Comparison of ENCODE assay signal across 14 cellular contexts in the genomic region with DNA sequence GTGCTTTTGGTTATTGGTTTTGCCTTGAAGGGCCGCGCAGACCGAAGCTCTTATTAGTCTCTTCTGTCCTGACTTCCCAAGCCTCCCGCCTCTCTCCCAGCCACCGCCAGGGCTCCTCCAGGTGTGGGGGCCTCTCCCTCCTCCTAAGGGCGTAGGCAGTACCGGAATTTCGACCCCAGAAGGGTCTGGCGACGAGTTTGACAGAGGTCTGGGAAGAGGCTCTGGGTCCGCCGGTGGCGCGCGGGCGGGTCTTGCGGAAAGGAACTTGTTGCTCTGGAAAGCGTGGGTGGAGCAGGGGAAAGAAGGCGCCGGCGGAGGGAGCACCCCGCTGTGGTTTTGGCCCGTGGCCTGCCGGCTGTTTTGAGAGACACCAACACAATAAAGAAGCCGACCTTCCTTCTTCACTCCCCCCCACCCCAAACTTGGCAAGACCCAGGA. TPM values are rescaled to one million over a fixed set of nuclear protein-coding genes. Genes with fewer than 3 reads are reported as not detected.
A peak's percentile ranks its signal among the peaks of the same experiment; 100 is the strongest.
DNase-seq lines count a peak whose midpoint lies in the region; ATAC-seq lines count a peak whose summit lies in the region.
"Had no signal": no experiment of that assay in that cellular context is flagged by ENCODE, and none has a peak within 500 bp of the region (broad histone marks: within the 10 kb centered on the region; RNA-seq: fewer than 3 reads in every experiment).

No MANE protein-coding gene starts in this region.

- peak; percentile 3 for DNase-seq in HT-29 (ENCODE audit: low spot score)
- peak; percentile 54 to 83 for DNase-seq in NCI-H446 (lab: John Stamatoyannopoulos, UW)
- DNase-seq in head of caudate nucleus: peak in 32 of 42 donors; percentile 5 to 65 (median 34)
- peak; percentile 76 for DNase-seq in retina
- DNase-seq in SJCRH30: no peak
- no peak for DNase-seq in NCI-H526 (lab: John Stamatoyannopoulos, UW)
- DNase-seq in stimulated activated naive CD8-positive, alpha-beta T cell treated with anti-CD3 and anti-CD28 coated beads, Interleukin-15, Interleukin-2, amounts not matched to agents 100 U/mL and 50 U/mL, for 24 hours: no peak
- no peak for DNase-seq in MV-4-11 (lab: John Stamatoyannopoulos, UW)
- DNase-seq: activated T-cell treated with anti-CD3 and anti-CD28 coated beads, Interleukin-2, amount 50 U/mL, for 4 hours; brain microvascular endothelial cell; esophagus squamous epithelium; Peyer's patch had no signal

- no peaks in the 10 kb centered on the region; the same call in 1 of the 2 replicates for H3K36me3 ChIP-seq in SJCRH30
- H3K36me3 ChIP-seq: brain microvascular endothelial cell, esophagus squamous epithelium, Peyer's patch had no signal

- no peak for ATAC-seq in stimulated activated naive CD8-positive, alpha-beta T cell treated with anti-CD3 and anti-CD28 coated beads, Interleukin-15, Interleukin-2, amounts not matched to agents 100 U/mL and 50 U/mL, for 24 hours
- ATAC-seq: activated T-cell treated with anti-CD3 and anti-CD28 coated beads, Interleukin-2, amount 50 U/mL, for 4 hours had no signal

- no peak overlapping the region for H3K27ac ChIP-seq in SJCRH30
- H3K27ac ChIP-seq: brain microvascular endothelial cell, esophagus squamous epithelium, parathyroid adenoma, Peyer's patch had no signal

- H3K4me1 ChIP-seq in SJCRH30: no peaks in the 10 kb centered on the region

- no peaks in the 10 kb centered on the region for H3K9me3 ChIP-seq in SJCRH30 (replicated peaks)
- H3K9me3 ChIP-seq: esophagus squamous epithelium, Peyer's patch had no signal

- H3K4me3 ChIP-seq in SJCRH30: no peak overlapping the region
- H3K4me3 ChIP-seq: Peyer's patch had no signal

- H3K27me3 ChIP-seq in SJCRH30: no peaks in the 10 kb centered on the region
- H3K27me3 ChIP-seq: Peyer's patch had no signal

- intact Hi-C loops in head of caudate nucleus (cut with DNase I): no loop called here

RNA-seq across cellular contexts. Expression of a gene that starts 1.8 kb away (rescaled TPM):
- total RNA-seq in HT-29 (2014; rRNA removed; shearing (Covaris generic)): not detected in 2 replicates
- total RNA-seq in SJCRH30 (2014; rRNA removed; shearing (Covaris generic)): 0.08 TPM in 1 of 2 replicates, not detected in the other
- total RNA-seq: activated T-cell treated with anti-CD3 and anti-CD28 coated beads, Interleukin-2, amount 50 U/mL, for 4 hours; ureter had no signal

Comparison
In these comparisons a context has a peak if more than half of its experiments do, and no peak if none do; other contexts are left out.
1. DNase-seq: peak in HT-29 (single experiment), NCI-H446 (2 of 2), head of caudate nucleus (32 of 42) and retina (single experiment); none in SJCRH30 (0 of 2), NCI-H526 (0 of 2), stimulated activated naive CD8-positive, alpha-beta T cell treated with anti-CD3 and anti-CD28 coated beads, Interleukin-15, Interleukin-2, amounts not matched to agents 100 U/mL and 50 U/mL, for 24 hours (single experiment) and MV-4-11 (single experiment).